28 cellular contexts compared by ENCODE assay signal in the genomic region with DNA sequence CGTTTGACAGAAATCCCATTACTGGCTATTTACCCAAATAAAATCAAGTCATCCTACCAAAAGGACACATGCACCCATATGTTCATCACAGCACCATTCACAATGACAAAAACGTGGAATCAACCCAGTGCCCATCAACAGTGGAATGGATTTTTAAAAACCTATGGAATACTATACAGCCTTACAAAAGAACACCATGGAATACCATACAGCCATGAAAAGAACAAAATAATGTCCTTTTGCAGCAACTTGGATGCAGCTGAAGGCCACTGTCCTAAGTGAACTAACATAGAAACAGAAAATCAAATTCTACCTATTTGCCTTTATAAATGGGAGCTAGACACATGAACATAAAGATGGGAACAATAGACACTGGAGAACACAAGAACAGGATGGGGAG. TPM values are rescaled to one million over a fixed set of nuclear protein-coding genes. Genes with fewer than 3 reads are reported as not detected.
"Had no signal": no experiment of that assay in that cellular context is flagged by ENCODE, and none has a peak within 500 bp of the region (broad histone marks: within the 10 kb centered on the region; RNA-seq: fewer than 3 reads in every experiment).

No MANE protein-coding gene starts in this region.

- H3K27ac Mint-ChIP-seq: endodermal cell, mesothelial cell of epicardium, naive B cell had no signal

- H3K4me1 Mint-ChIP-seq: endodermal cell, naive B cell had no signal

- FAIRE-seq: endometrium, islet of Langerhans, keratinocyte had no signal

- H3K9me3 Mint-ChIP-seq: dendritic cell treated with granulocyte-macrophage colony-stimulating factor and Interleukin-4, amounts not matched to agents 40 ng/mL and 50 ng/mL, for 4 days; effector memory CD8-positive, alpha-beta T cell; endodermal cell; mesothelial cell of epicardium had no signal

- H3K36me3 Mint-ChIP-seq: mesothelial cell of epicardium, naive B cell had no signal

- H3K27me3 ChIP-seq: colonic mucosa, esophagus squamous epithelium, gastrocnemius medialis, heart right ventricle, left lung had no signal

- H3K4me3 ChIP-seq: colonic mucosa, esophagus squamous epithelium, gastrocnemius medialis, heart right ventricle, left lung, lower lobe of right lung, mucosa of descending colon had no signal

- H3K4me1 ChIP-seq: colonic mucosa, gastrocnemius medialis, lower lobe of right lung had no signal

- H3K4me3 Mint-ChIP-seq: dendritic cell treated with granulocyte-macrophage colony-stimulating factor and Interleukin-4, amounts not matched to agents 40 ng/mL and 50 ng/mL, for 4 days; effector memory CD8-positive, alpha-beta T cell; endodermal cell; mesothelial cell of epicardium; naive B cell had no signal

- DNase-seq: colonic mucosa; cortex of kidney; effector CD8-positive, alpha-beta T cell; effector memory CD8-positive, alpha-beta T cell; endodermal cell; erythroblast; esophagus squamous epithelium; foreskin fibroblast; foreskin melanocyte; gastrocnemius medialis; glutamatergic neuron; heart right ventricle; hippocampal formation; left cardiac atrium; left lung; left ventricle myocardium superior; lower lobe of right lung; mesenchymal stem cell; mucosa of descending colon; naive B cell had no signal

- H3K27ac ChIP-seq: colonic mucosa, epithelial cell of prostate, esophagus squamous epithelium, gastrocnemius medialis, heart right ventricle, left lung, lower lobe of right lung had no signal

- H3K36me3 ChIP-seq: colonic mucosa, esophagus squamous epithelium, gastrocnemius medialis, heart right ventricle, left lung, lower lobe of right lung had no signal

- ATAC-seq: effector memory CD8-positive, alpha-beta T cell; esophagus mucosa; gastrocnemius medialis; heart right ventricle; left cardiac atrium; left lung; left ventricle myocardium superior; lower lobe of right lung; mucosa of descending colon had no signal

- H3K27me3 Mint-ChIP-seq: dendritic cell treated with granulocyte-macrophage colony-stimulating factor and Interleukin-4, amounts not matched to agents 40 ng/mL and 50 ng/mL, for 4 days; naive B cell had no signal

- H3K9me3 ChIP-seq: colonic mucosa, esophagus squamous epithelium, gastrocnemius medialis, left lung, lower lobe of right lung, mucosa of descending colon had no signal

RNA-seq across cellular contexts. Expression of gene IPCEF1, which starts 17.4 kb away (rescaled TPM):
- total RNA-seq: myocyte had no signal
